ENCODE assay signal across 8 cellular contexts in genomic region chr6:37822851-37823682, GRCh38. TPM values are rescaled to one million over a fixed set of nuclear protein-coding genes. Genes with fewer than 3 reads are reported as not detected.
A peak's percentile ranks its signal among the peaks of the same experiment; 100 is the strongest.
DNase-seq lines count a peak whose midpoint lies in the region; ATAC-seq, FAIRE-seq and TF ChIP-seq lines count a peak whose summit lies in the region.

No MANE protein-coding gene starts in this region.

- POLR2A ChIA-PET in A549 (lab: Yijun Ruan, JAX), result no interaction called here

- H3K36me3 Mint-ChIP-seq in natural killer cell treated with Interleukin-12 subunit alpha and Interleukin-12 subunit beta and Interleukin-15 and Interleukin-18, amount 100 ng/mL, for 72 hours, result peaks cover 6% of the 10 kb centered on the region

- peak overlapping the region; percentile 87 to 96 for H3K27ac Mint-ChIP-seq in natural killer cell treated with Interleukin-12 subunit alpha and Interleukin-12 subunit beta and Interleukin-15 and Interleukin-18, amount 100 ng/mL, for 72 hours

- peaks cover 59 to 75% of the 10 kb centered on the region in 2 donors for H3K4me1 Mint-ChIP-seq in natural killer cell treated with Interleukin-12 subunit alpha and Interleukin-12 subunit beta and Interleukin-15 and Interleukin-18, amount 100 ng/mL, for 72 hours (ENCODE audit: low read depth in 2 of 2)

- peaks cover 36% of the 10 kb centered on the region for H3K4me1 ChIP-seq in A549

- no peaks in the 10 kb centered on the region for H3K9me3 ChIP-seq in A549

- H3K4me3 Mint-ChIP-seq in natural killer cell treated with Interleukin-12 subunit alpha and Interleukin-12 subunit beta and Interleukin-15 and Interleukin-18, amount 100 ng/mL, for 72 hours, result peak overlapping the region; percentile 85

- no peak for TF ChIP-seq CTCF in A549 (IDR thresholded peaks at IDR 0.05)

- peak overlapping the region; percentile 80 for H3K4me2 ChIP-seq in A549

- TF ChIP-seq EP300 in A549 (IDR thresholded peaks at IDR 0.05), result no peak

- WGBS in A549 (ENCODE audit: missing lambda C conversion rate), result 66% methylated on average over 10 of the region's 12 CpGs

- TF ChIP-seq POLR2A in A549 (IDR thresholded peaks at IDR 0.05; ENCODE audit: low read length), result no peak

- no peak for TF ChIP-seq RAD21 in A549 (conservative IDR thresholded peaks at IDR 0.05 in 1 of 2, IDR thresholded peaks at IDR 0.05 in 1 of 2)

- no peak overlapping the region for H3K27ac ChIP-seq in A549

- DNase-seq in A549 (ENCODE audit: low read depth in 1 of 2, low spot score in 1 of 2) (no peak), LoVo (ENCODE audit: low spot score) (peak; percentile 87), cerebellum (ENCODE audit: low spot score) (peak; percentile 8), D341Med (ENCODE audit: low spot score) (no peak), amniotic stem cell (lab: John Stamatoyannopoulos, UW) (no peak)
- no peak for DNase-seq in natural killer cell treated with Interleukin-12 subunit alpha and Interleukin-12 subunit beta and Interleukin-15 and Interleukin-18, amount 100 ng/mL, for 72 hours (ENCODE audit: low spot score)

- no peaks in the 10 kb centered on the region for H3K9me3 Mint-ChIP-seq in natural killer cell treated with Interleukin-12 subunit alpha and Interleukin-12 subunit beta and Interleukin-15 and Interleukin-18, amount 100 ng/mL, for 72 hours

- CTCF ChIA-PET in A549 (lab: Yijun Ruan, JAX), result interaction anchor here (1.0 kb wide), 1 partner anchor 32 kb away, joined by 3 read pairs; no protein-coding TSS in a partner anchor

- ATAC-seq in A549 (no peak), HG03280 (IDR thresholded peaks at IDR 0.05; ENCODE audit: unreplicated experiment) (no peak), GM18858 (IDR thresholded peaks at IDR 0.05; ENCODE audit: unreplicated experiment) (no peak)
- ATAC-seq in natural killer cell treated with Interleukin-12 subunit alpha and Interleukin-12 subunit beta and Interleukin-15 and Interleukin-18, amount 100 ng/mL, for 72 hours, result no peak

- FAIRE-seq in A549 (lab: Jason Lieb, UNC), result no peak

- no peaks in the 10 kb centered on the region for H3K27me3 Mint-ChIP-seq in natural killer cell treated with Interleukin-12 subunit alpha and Interleukin-12 subunit beta and Interleukin-15 and Interleukin-18, amount 100 ng/mL, for 72 hours

- H3K4me3 ChIP-seq in A549, result no peak overlapping the region

TF ChIP-seq in A549, 52 proteins besides CTCF, POLR2A, EP300 and RAD21:
- TF ChIP-seq HOXA7 (CRISPR knock-in tag; IDR thresholded peaks at IDR 0.05) (no peak), HDAC2 (IDR thresholded peaks at IDR 0.05) (no peak), CBX8 (IDR thresholded peaks at IDR 0.05) (no peak), RCOR1 (IDR thresholded peaks at IDR 0.05; ENCODE audit: low read depth, low read length) (no peak), ESRRA (IDR thresholded peaks at IDR 0.05; ENCODE audit: borderline replicate concordance, low read length) (no peak), FOSB (CRISPR knock-in tag; IDR thresholded peaks at IDR 0.05) (no peak), EHF (CRISPR knock-in tag; IDR thresholded peaks at IDR 0.05) (no peak), JUNB (IDR thresholded peaks at IDR 0.05) (no peak), CHD2 (IDR thresholded peaks at IDR 0.05; ENCODE audit: low read length, partially characterized antibody) (no peak), HOXB13 (CRISPR knock-in tag; IDR thresholded peaks at IDR 0.05; ENCODE audit: low read depth) (no peak)

RNA-seq across cellular contexts. Expression of gene ZFAND3, which starts 3.5 kb away (rescaled TPM):
- polyA plus RNA-seq in A549 (2011; rRNA removed) (12.0 and 21.4 TPM in 2 replicates), A549 (2017; fragmentation: RNase III; extraction: RNeasy Plus Mini Kit Qiagen cat#74134 plus additional on column Dnase treatment) (50.0 to 53.4 TPM (median 52.4 TPM) in 3 replicates)
- 7.9 and 10.6 TPM in 2 replicates for polyA plus RNA-seq in A549 (2012; cell fraction: cytosol; rRNA removed)
- 8.3 and 14.5 TPM in 2 replicates for polyA plus RNA-seq in A549 (2012; cell fraction: nucleus; rRNA removed)
- 19.3 and 27.2 TPM in 2 replicates for polyA minus RNA-seq in A549 (2011; rRNA and poly(A)+ RNA removed)
- total RNA-seq in cerebellum, result 31.0 TPM
- total RNA-seq in natural killer cell treated with Interleukin-12 subunit alpha and Interleukin-12 subunit beta and Interleukin-15 and Interleukin-18, amount 100 ng/mL, for 72 hours, result 100 to 1,000 TPM in 1 of 2 donors, 10 to 100 TPM in 1; 51.0 to 100 TPM

Comparison
In these comparisons a context has a peak if more than half of its experiments do, and no peak if none do; other contexts are left out.
1. DNase-seq: peak in LoVo (single experiment) and cerebellum (single experiment); none in A549 (0 of 2), natural killer cell treated with Interleukin-12 subunit alpha and Interleukin-12 subunit beta and Interleukin-15 and Interleukin-18, amount 100 ng/mL, for 72 hours (single experiment), D341Med (single experiment) and amniotic stem cell (single experiment).